8 cellular contexts compared by ENCODE assay signal in genomic region chr9:63781390-63781789, GRCh38.
A peak's percentile ranks its signal among the peaks of the same experiment; 100 is the strongest.
DNase-seq lines count a peak whose midpoint lies in the region; ATAC-seq and TF ChIP-seq lines count a peak whose summit lies in the region.
"Not testable (repeated sequence)": the region's sequence is repeated elsewhere in the genome, so short reads cannot be mapped to it uniquely, and the experiment has no call there.

No MANE protein-coding gene starts in this region.

- intact Hi-C loops in left lung (cut with DNase I); upper lobe of right lung (cut with DNase I): not testable (repeated sequence)

- H3K27ac ChIP-seq in left lung, upper lobe of right lung: not testable (repeated sequence)

- DNase-seq in SK-N-DZ (ENCODE audit: low spot score) (peak; percentile 72), left lung (peak in 1 of 2 donors; percentile 70), upper lobe of right lung (peak; percentile 51)
- DNase-seq in central memory CD4-positive, alpha-beta T cell = peak; percentile 13

- not testable (repeated sequence) for TF ChIP-seq CTCF in left lung (IDR thresholded peaks at IDR 0.05); upper lobe of right lung (IDR thresholded peaks at IDR 0.05)

- H3K4me3 ChIP-seq in left lung, upper lobe of right lung: not testable (repeated sequence)

- H3K4me1 ChIP-seq in left lung, upper lobe of right lung: not testable (repeated sequence)

- not testable (repeated sequence) for H3K27me3 ChIP-seq in left lung, upper lobe of right lung

- ATAC-seq in GM18498 (IDR thresholded peaks at IDR 0.05; ENCODE audit: unreplicated experiment) (peak; percentile 100), GM19463 (IDR thresholded peaks at IDR 0.05; ENCODE audit: unreplicated experiment) (peak; percentile 99), HG02759 (IDR thresholded peaks at IDR 0.05; ENCODE audit: unreplicated experiment) (peak; percentile 93), HG03439 (IDR thresholded peaks at IDR 0.05; ENCODE audit: unreplicated experiment) (peak; percentile 70), left lung (peak; percentile 80), upper lobe of right lung (peak; percentile 83)

- H3K36me3 ChIP-seq in left lung, upper lobe of right lung: not testable (repeated sequence)

- H3K9me3 ChIP-seq in left lung = peaks cover 0 to 14% of the 10 kb centered on the region in 2 donors
- H3K9me3 ChIP-seq in upper lobe of right lung = not testable (repeated sequence)
